28 cellular contexts compared by ENCODE assay signal in the genomic region with DNA sequence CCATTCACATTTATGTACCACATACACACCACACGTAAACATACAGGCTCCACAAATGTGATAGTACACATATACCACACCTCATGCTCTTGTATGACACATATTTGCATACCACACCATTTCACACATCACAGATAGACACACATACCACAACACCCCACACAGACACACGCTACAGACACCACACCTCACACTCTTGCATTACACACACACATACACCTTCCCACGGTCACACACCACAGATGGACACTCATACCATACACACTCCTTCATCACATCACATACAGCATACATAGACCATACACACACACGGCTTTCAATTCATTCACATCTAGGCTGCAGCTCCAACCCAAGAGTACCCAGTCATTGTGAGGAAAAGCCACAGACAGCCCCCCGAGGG.
"Had no signal": no experiment of that assay in that cellular context is flagged by ENCODE, and none has a peak within 500 bp of the region (broad histone marks: within the 10 kb centered on the region; RNA-seq: fewer than 3 reads in every experiment).

No MANE protein-coding gene starts in this region.

- H3K27ac ChIP-seq: breast epithelium, esophagus muscularis mucosa, foreskin keratinocyte, heart left ventricle, pancreas, psoas muscle, uterus had no signal

- H3K27me3 Mint-ChIP-seq: activated naive CD4-positive, alpha-beta T cell treated with anti-CD3 and anti-CD28 coated beads, Interleukin-2, amount 10 ng/mL, durations not matched to agents 7 days and 5 days; activated naive CD8-positive, alpha-beta T cell treated with anti-CD3 and anti-CD28 coated beads, Interleukin-2, amount 50 U/mL, for 24 hours; activated T-cell treated with anti-CD3 and anti-CD28 coated beads, Interleukin-2, amount 50 U/mL, for 24 hours; stimulated activated naive CD8-positive, alpha-beta T cell treated with anti-CD3 and anti-CD28 coated beads, Interleukin-15, Interleukin-2, amounts not matched to agents 100 ng/mL and 50 ng/mL, for 24 hours; type B pancreatic cell had no signal

- H3K36me3 ChIP-seq: breast epithelium, esophagus muscularis mucosa, heart left ventricle, pancreas, uterus had no signal

- ATAC-seq: activated naive CD8-positive, alpha-beta T cell treated with anti-CD3 and anti-CD28 coated beads, Interleukin-2, amount 50 U/mL, for 24 hours; foreskin keratinocyte; left colon; pancreas; psoas muscle; WTC11 had no signal

- H3K36me3 Mint-ChIP-seq: activated naive CD4-positive, alpha-beta T cell treated with anti-CD3 and anti-CD28 coated beads, Interleukin-2, amount 10 ng/mL, durations not matched to agents 7 days and 5 days; immature natural killer cell; mesothelial cell of epicardium; naive thymus-derived CD4-positive, alpha-beta T cell; type B pancreatic cell; WTC11 had no signal

- DNase-seq: activated CD4-positive, alpha-beta T cell treated with anti-CD3 and anti-CD28 coated beads, Interleukin-2, amount 50 U/mL, for 4 hours; activated CD8-positive, alpha-beta memory T cell treated with anti-CD3 and anti-CD28 coated beads, Interleukin-2, amount 50 U/mL, for 48 hours; activated gamma-delta T cell; activated naive CD4-positive, alpha-beta T cell treated with anti-CD3 and anti-CD28 coated beads, Interleukin-2, amount 10 ng/mL, durations not matched to agents 7 days and 5 days; activated naive CD8-positive, alpha-beta T cell treated with anti-CD3 and anti-CD28 coated beads, Interleukin-2, amount 50 U/mL, for 24 hours; activated T-cell treated with anti-CD3 and anti-CD28 coated beads, Interleukin-2, amount 50 U/mL, for 24 hours; dermis blood vessel endothelial cell; effector CD4-positive, alpha-beta T cell; foreskin keratinocyte; heart left ventricle; hypothalamus; immature natural killer cell; kidney; left colon; nucleus accumbens; pancreas; psoas muscle; substantia nigra; T-helper 2 cell; uterus had no signal

- H3K4me3 ChIP-seq: breast epithelium, esophagus muscularis mucosa, heart left ventricle, pancreas, psoas muscle, uterus had no signal

- H3K27ac Mint-ChIP-seq: activated naive CD4-positive, alpha-beta T cell treated with anti-CD3 and anti-CD28 coated beads, Interleukin-2, amount 10 ng/mL, durations not matched to agents 7 days and 5 days; activated naive CD8-positive, alpha-beta T cell treated with anti-CD3 and anti-CD28 coated beads, Interleukin-2, amount 50 U/mL, for 24 hours; activated T-cell treated with anti-CD3 and anti-CD28 coated beads, Interleukin-2, amount 50 U/mL, for 24 hours; immature natural killer cell; mesothelial cell of epicardium; naive thymus-derived CD4-positive, alpha-beta T cell; stimulated activated naive CD8-positive, alpha-beta T cell treated with anti-CD3 and anti-CD28 coated beads, Interleukin-15, Interleukin-2, amounts not matched to agents 100 ng/mL and 50 ng/mL, for 24 hours; type B pancreatic cell; WTC11 had no signal

- H3K27me3 ChIP-seq: breast epithelium, esophagus muscularis mucosa, heart left ventricle, pancreas, uterus had no signal

- H3K4me1 ChIP-seq: breast epithelium, esophagus muscularis mucosa, foreskin keratinocyte, heart left ventricle, pancreas, psoas muscle, uterus had no signal

- H3K9me3 Mint-ChIP-seq: activated naive CD4-positive, alpha-beta T cell treated with anti-CD3 and anti-CD28 coated beads, Interleukin-2, amount 10 ng/mL, durations not matched to agents 7 days and 5 days; activated naive CD8-positive, alpha-beta T cell treated with anti-CD3 and anti-CD28 coated beads, Interleukin-2, amount 50 U/mL, for 24 hours; activated T-cell treated with anti-CD3 and anti-CD28 coated beads, Interleukin-2, amount 50 U/mL, for 24 hours; immature natural killer cell; mesothelial cell of epicardium; naive thymus-derived CD4-positive, alpha-beta T cell; neural crest cell; stimulated activated naive CD8-positive, alpha-beta T cell treated with anti-CD3 and anti-CD28 coated beads, Interleukin-15, Interleukin-2, amounts not matched to agents 100 ng/mL and 50 ng/mL, for 24 hours; type B pancreatic cell; WTC11 had no signal

- H3K4me1 Mint-ChIP-seq: activated naive CD8-positive, alpha-beta T cell treated with anti-CD3 and anti-CD28 coated beads, Interleukin-2, amount 50 U/mL, for 24 hours; immature natural killer cell had no signal

- H3K9me3 ChIP-seq: breast epithelium, esophagus muscularis mucosa, heart left ventricle, pancreas, psoas muscle, uterus had no signal

- H3K4me3 Mint-ChIP-seq: activated naive CD4-positive, alpha-beta T cell treated with anti-CD3 and anti-CD28 coated beads, Interleukin-2, amount 10 ng/mL, durations not matched to agents 7 days and 5 days; activated naive CD8-positive, alpha-beta T cell treated with anti-CD3 and anti-CD28 coated beads, Interleukin-2, amount 50 U/mL, for 24 hours; activated T-cell treated with anti-CD3 and anti-CD28 coated beads, Interleukin-2, amount 50 U/mL, for 24 hours; immature natural killer cell; mesothelial cell of epicardium; naive thymus-derived CD4-positive, alpha-beta T cell; neural crest cell; stimulated activated naive CD8-positive, alpha-beta T cell treated with anti-CD3 and anti-CD28 coated beads, Interleukin-15, Interleukin-2, amounts not matched to agents 100 ng/mL and 50 ng/mL, for 24 hours; type B pancreatic cell; WTC11 had no signal
